In genomic region chr2:39476524-39476923, GRCh38 we compare ENCODE assay signal across 10 cellular contexts. TPM values are rescaled to one million over a fixed set of nuclear protein-coding genes. Genes with fewer than 3 reads are reported as not detected.
DNase-seq lines count a peak whose midpoint lies in the region; ATAC-seq and TF ChIP-seq lines count a peak whose summit lies in the region.
"Had no signal": no experiment of that assay in that cellular context is flagged by ENCODE, and none has a peak within 500 bp of the region (broad histone marks: within the 10 kb centered on the region; RNA-seq: fewer than 3 reads in every experiment).

No MANE protein-coding gene starts in this region.

- dilution Hi-C loops in IMR-90 (cut with HindIII; ENCODE audit: low sequenced_read_pairs, unreplicated experiment): no loop called here

- H3K4me3 Mint-ChIP-seq in GM23338 (no peak overlapping the region), natural killer cell (no peak overlapping the region)

- H3K4ac ChIP-seq in IMR-90 (ENCODE audit: low read depth, low read length): no peak overlapping the region; the same call in 1 of the 2 replicates

- no peaks in the 10 kb centered on the region; the same call in 1 of the 2 replicates for H3K9me1 ChIP-seq in IMR-90 (ENCODE audit: insufficient read depth, low read length)

- H3K4me1 Mint-ChIP-seq in GM23338 (peaks cover 25% of the 10 kb centered on the region), natural killer cell (no peaks in the 10 kb centered on the region)

- in situ Hi-C loops in IMR-90 (cut with MboI; ENCODE audit: low sequenced_read_pairs): no loop called here

- H3K4me2 ChIP-seq in IMR-90 (ENCODE audit: low read depth, low read length) (no peak overlapping the region), GM23338 (no peak overlapping the region)

- H3K23ac ChIP-seq in IMR-90 (ENCODE audit: low read depth, low read length): no peak overlapping the region

- H3K18ac ChIP-seq in IMR-90 (ENCODE audit: low read depth, low read length): no peak overlapping the region

- TF ChIP-seq POLR2A in IMR-90 (IDR thresholded peaks at IDR 0.05; ENCODE audit: low read depth, low read length): no peak

- POLR2A ChIA-PET in IMR-90 (lab: Charles Lee; ENCODE audit: unreplicated experiment): no interaction called here

- H3K27me3 Mint-ChIP-seq in GM23338 (ENCODE audit: insufficient read depth, low read depth, poor library complexity) (peaks cover 3% of the 10 kb centered on the region), natural killer cell (ENCODE audit: low read depth in 2 of 2) (no peaks in the 10 kb centered on the region)

- TF ChIP-seq RAD21 in IMR-90 (IDR thresholded peaks at IDR 0.05; ENCODE audit: low read length): no peak

- H3K9me2 ChIP-seq in GM23338 (ENCODE audit: insufficient read depth): no peaks in the 10 kb centered on the region; the same call in 1 of the 2 replicates

- H3K79me2 ChIP-seq in GM23338 (replicated peaks; ENCODE audit: insufficient read depth): no peaks in the 10 kb centered on the region

- no peak overlapping the region for H2BK20ac ChIP-seq in IMR-90 (ENCODE audit: low read depth, low read length)

- H2AK5ac ChIP-seq in IMR-90 (ENCODE audit: low read depth, low read length): no peak overlapping the region

- H4K8ac ChIP-seq in IMR-90 (ENCODE audit: low read depth in 2 of 2, low read length in 2 of 2): no peak overlapping the region; a peak in 1 of 4 replicates

- BruUV-seq in IMR-90 (replicated peaks; lab: Mats Ljungman, UMichigan): no TSS peak

- 0 out of 2 replicates have a peak, but pooled peaks cover 2% of the 10 kb centered on the region for H3K9me3 ChIP-seq in IMR-90 (ENCODE audit: control insufficient read depth, insufficient read depth, low read length)
- H3K9me3 ChIP-seq: SJSA1 had no signal

- no peak overlapping the region for H4K5ac ChIP-seq in IMR-90 (ENCODE audit: low read depth, low read length)

- no peak overlapping the region for H3K56ac ChIP-seq in IMR-90 (ENCODE audit: extremely low read depth, insufficient read depth, low read length)

- H3K27ac ChIP-seq in IMR-90 (ENCODE audit: insufficient read depth, low read length) (no peak overlapping the region), GM23338 (ENCODE audit: low read depth) (no peak overlapping the region)
- H3K27ac ChIP-seq: SJSA1 had no signal

- H3K9ac ChIP-seq in IMR-90 (ENCODE audit: low read depth, low read length): no peak overlapping the region

- CTCF ChIA-PET in IMR-90 (lab: Yijun Ruan, JAX): no interaction called here

- H3K14ac ChIP-seq in IMR-90 (replicated peaks; ENCODE audit: low read depth, low read length): no peak overlapping the region; the same call in 1 of the 2 replicates

- 97% methylated on average over 3 of the region's 4 CpGs; no CpG with 5 or more reads in 1 of the 2 experiments for WGBS in IMR-90 (ENCODE audit: extremely low coverage in 2 of 2, insufficient read length in 1 of 2), 2 experiments

- no peaks in the 10 kb centered on the region for H4K20me1 ChIP-seq in IMR-90 (ENCODE audit: insufficient read depth, low read length)
- H4K20me1 ChIP-seq in GM23338 (replicated peaks; ENCODE audit: insufficient read depth): no peaks in the 10 kb centered on the region

- H3K36me3 ChIP-seq in IMR-90 (ENCODE audit: control insufficient read depth, insufficient read depth, low read length) (peaks cover 12% of the 10 kb centered on the region; the same call in 1 of the 2 replicates), GM23338 (ENCODE audit: insufficient read depth) (no peaks in the 10 kb centered on the region)

- H3K4me1 ChIP-seq in IMR-90 (ENCODE audit: control insufficient read depth, insufficient read depth, low read length): 0 out of 2 replicates have a peak, but pooled peaks cover 2% of the 10 kb centered on the region
- H3K4me1 ChIP-seq in GM23338 (ENCODE audit: insufficient read depth): peaks cover 29% of the 10 kb centered on the region

- no peak overlapping the region for H3K4me3 ChIP-seq in IMR-90 (ENCODE audit: insufficient read depth, low read depth, low read length)
- no peak overlapping the region for H3K4me3 ChIP-seq in GM23338
- H3K4me3 ChIP-seq: SJSA1 had no signal

- H2BK15ac ChIP-seq in IMR-90 (ENCODE audit: low read depth, low read length): no peak overlapping the region

- DNase-seq in SKM-1 treated with dmso at 0.1 percent for 144 hours (lab: John Stamatoyannopoulos, UW; ENCODE audit: unreplicated experiment): peak; percentile 7
- no peak for DNase-seq in SKM-1 (lab: John Stamatoyannopoulos, UW; ENCODE audit: unreplicated experiment)
- DNase-seq in IMR-90: no peak
- DNase-seq in GM23338 (ENCODE audit: low spot score): no peak
- no peak for DNase-seq in anterior cingulate cortex (lab: John Stamatoyannopoulos, UW)
- DNase-seq in NCI-H1436 treated with DMSO at 0.1 percent for 48 hours (lab: John Stamatoyannopoulos, UW): no peak
- no peak for DNase-seq in natural killer cell
- DNase-seq: stimulated activated CD4-positive, alpha-beta T cell treated with anti-CD3 and anti-CD28 coated beads, Interleukin-4, amount 100 ng/mL, for 24 hours had no signal

- H3K27me3 ChIP-seq in IMR-90 (ENCODE audit: control insufficient read depth, insufficient read depth, low read length): no peaks in the 10 kb centered on the region
- no peaks in the 10 kb centered on the region for H3K27me3 ChIP-seq in GM23338 (ENCODE audit: insufficient read depth)
- H3K27me3 ChIP-seq: SJSA1 had no signal

- peak; percentile 86 for ATAC-seq in HG02798 (IDR thresholded peaks at IDR 0.05; ENCODE audit: poor library complexity, unreplicated experiment)
- ATAC-seq in IMR-90 (ENCODE audit: low read depth): no peak
- no peak for ATAC-seq in GM23338
- ATAC-seq in natural killer cell: no peak

- no peak overlapping the region for H4K91ac ChIP-seq in IMR-90 (ENCODE audit: insufficient read depth, low read depth, low read length)

- H2AK9ac ChIP-seq in IMR-90 (replicated peaks; ENCODE audit: low read depth, low read length, poor library complexity): no peak overlapping the region

- H3K79me1 ChIP-seq in IMR-90 (ENCODE audit: low read depth in 1 of 2, low read length in 2 of 2): 0 out of 4 replicates have a peak, but pooled peaks cover 0 to 3% of the 10 kb centered on the region in 2 experiments

- H3K27ac Mint-ChIP-seq in GM23338 (no peak overlapping the region), natural killer cell (no peak overlapping the region)

- no peaks in the 10 kb centered on the region for H3F3A ChIP-seq in GM23338 (replicated peaks; ENCODE audit: low read depth)

- TF ChIP-seq CTCF in IMR-90 (conservative IDR thresholded peaks at IDR 0.05; ENCODE audit: low read depth, low read length) (no peak), GM23338 (conservative IDR thresholded peaks at IDR 0.05; ENCODE audit: low read depth in 2 of 2) (no peak), natural killer cell (IDR thresholded peaks at IDR 0.05) (no peak)

- intact Hi-C loops in IMR-90 (cut with micrococcal nuclease) (no loop called here), natural killer cell (cut with micrococcal nuclease) (no loop called here)

- no peak overlapping the region for H2BK5ac ChIP-seq in IMR-90 (ENCODE audit: low read depth, low read length, poor library complexity, severe bottlenecking)

- H2AFZ ChIP-seq in IMR-90 (replicated peaks; ENCODE audit: low read length, poor library complexity) (no peak overlapping the region), GM23338 (no peak overlapping the region)

- 0 out of 2 replicates have a peak overlapping the region, but pooled peaks have one; percentile 3 for H2BK120ac ChIP-seq in IMR-90 (ENCODE audit: low read depth, low read length)

- H3K9me3 Mint-ChIP-seq in GM23338 (no peaks in the 10 kb centered on the region), natural killer cell (no peaks in the 10 kb centered on the region)

- H3K36me3 Mint-ChIP-seq in GM23338 (ENCODE audit: low read depth): peaks cover 16% of the 10 kb centered on the region
- peaks cover 9% of the 10 kb centered on the region for H3K36me3 Mint-ChIP-seq in natural killer cell

TF ChIP-seq in IMR-90, 13 proteins besides CTCF, POLR2A, EP300 and RAD21 (continues in another document):
- TF ChIP-seq ELK1 (IDR thresholded peaks at IDR 0.05; ENCODE audit: borderline replicate concordance, low read depth, low read length): no peak
- no peak for TF ChIP-seq MAZ (IDR thresholded peaks at IDR 0.05; ENCODE audit: borderline replicate concordance, low read depth, low read length)
- no peak for TF ChIP-seq CHD1 (IDR thresholded peaks at IDR 0.05; ENCODE audit: low read depth, low read length)
- TF ChIP-seq RFX5 (IDR thresholded peaks at IDR 0.05; ENCODE audit: low read depth, low read length): no peak

TF ChIP-seq in GM23338, 12 proteins besides CTCF, POLR2A, EP300 and RAD21:
- TF ChIP-seq ZNF331 (CRISPR knock-in tag; IDR thresholded peaks at IDR 0.05; ENCODE audit: low read depth): no peak
- TF ChIP-seq JUNB (IDR thresholded peaks at IDR 0.05; ENCODE audit: unreplicated experiment): no peak
- no peak for TF ChIP-seq CREB1 (CRISPR knock-in tag; IDR thresholded peaks at IDR 0.05; ENCODE audit: low read depth)
- TF ChIP-seq ZNF114 (CRISPR knock-in tag; IDR thresholded peaks at IDR 0.05): no peak
- TF ChIP-seq NANOG (IDR thresholded peaks at IDR 0.05; ENCODE audit: borderline replicate concordance): no peak
- no peak for TF ChIP-seq ETS1 (IDR thresholded peaks at IDR 0.05)
- no peak for TF ChIP-seq POLR2AphosphoS5 (IDR thresholded peaks at IDR 0.05; ENCODE audit: low read depth)

RNA-seq across cellular contexts. Expression of gene MAP4K3, which starts 39.4 kb away (rescaled TPM):
- total RNA-seq in IMR-90 (2012; rRNA removed): 32.6 and 48.3 TPM in 2 replicates
- 12.2 and 13.2 TPM in 2 replicates for polyA plus RNA-seq in IMR-90 (2012; rRNA removed)
- 2.0 and 2.7 TPM in 2 replicates for polyA plus RNA-seq in IMR-90 (2012; cell fraction: cytosol; rRNA removed)
- polyA plus RNA-seq in IMR-90 (2012; cell fraction: nucleus; rRNA removed; ENCODE audit: low replicate concordance): 5.4 and 33.0 TPM in 2 replicates
- 80.9 and 90.7 TPM in 2 replicates for total RNA-seq in GM23338 (2014; rRNA removed; shearing (Covaris generic))
- 27.4 and 33.0 TPM in 2 replicates for polyA plus RNA-seq in GM23338 (2016; fragmentation: Nextera tagmentation; extraction: Ambion mirVana)
- 10 to 100 TPM; 17.3 to 25.9 (median 20.3) TPM for total RNA-seq in natural killer cell
